In the genomic region with DNA sequence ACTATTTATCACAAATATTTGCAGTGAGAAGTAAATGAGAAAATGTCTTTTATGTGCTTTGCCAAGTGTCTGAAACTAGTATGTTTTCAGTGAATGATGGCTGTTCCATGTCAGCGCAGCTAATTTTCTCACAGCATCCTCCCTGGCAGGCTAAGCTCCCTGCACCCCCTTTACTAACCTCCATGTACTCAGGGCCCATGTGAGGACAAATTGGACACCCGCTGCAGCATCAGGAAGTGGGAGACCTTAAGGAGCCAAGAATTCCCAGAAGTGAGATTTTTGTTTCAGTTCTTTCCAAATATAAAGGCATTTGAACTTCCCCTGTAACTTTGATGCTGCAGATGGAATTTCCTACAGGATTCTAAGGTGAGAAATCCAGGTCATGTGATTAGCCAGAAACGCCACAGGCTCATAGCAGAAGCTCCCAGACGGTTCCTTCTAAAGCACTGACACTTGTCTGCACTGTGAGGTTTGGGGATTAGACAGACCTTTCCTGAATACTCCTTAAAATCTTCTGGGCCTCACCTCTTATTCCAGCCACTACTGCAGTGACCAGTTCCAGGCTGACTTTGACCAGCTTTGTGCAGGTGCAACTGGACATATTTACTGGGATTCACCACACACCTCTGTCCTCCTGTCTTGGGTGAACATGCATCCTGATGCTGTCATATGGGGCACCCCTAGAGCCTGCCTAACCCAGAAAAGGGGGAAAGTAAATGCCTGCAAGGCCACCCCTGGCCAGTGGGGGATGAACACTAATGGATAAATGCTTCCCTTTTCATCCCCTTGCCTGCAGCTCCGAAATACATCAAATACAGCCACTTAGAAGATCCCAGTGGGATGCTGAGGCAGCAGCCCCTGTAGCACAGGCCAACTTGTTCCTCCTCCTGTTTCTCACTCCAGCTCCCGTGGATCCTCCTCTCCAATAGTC, we compare ENCODE assay signal across 1 cellular context.
TF ChIP-seq lines count a peak whose summit lies in the region.

No MANE protein-coding gene starts in this region.

TF ChIP-seq in IMR-90, 13 proteins besides CTCF, POLR2A, EP300 and RAD21:
- no peak for TF ChIP-seq MXI1 (IDR thresholded peaks at IDR 0.05; ENCODE audit: borderline replicate concordance, low read depth, low read length)
- TF ChIP-seq, protein P1, sequence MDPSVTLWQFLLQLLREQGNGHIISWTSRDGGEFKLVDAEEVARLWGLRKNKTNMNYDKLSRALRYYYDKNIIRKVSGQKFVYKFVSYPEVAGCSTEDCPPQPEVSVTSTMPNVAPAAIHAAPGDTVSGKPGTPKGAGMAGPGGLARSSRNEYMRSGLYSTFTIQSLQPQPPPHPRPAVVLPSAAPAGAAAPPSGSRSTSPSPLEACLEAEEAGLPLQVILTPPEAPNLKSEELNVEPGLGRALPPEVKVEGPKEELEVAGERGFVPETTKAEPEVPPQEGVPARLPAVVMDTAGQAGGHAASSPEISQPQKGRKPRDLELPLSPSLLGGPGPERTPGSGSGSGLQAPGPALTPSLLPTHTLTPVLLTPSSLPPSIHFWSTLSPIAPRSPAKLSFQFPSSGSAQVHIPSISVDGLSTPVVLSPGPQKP (IDR thresholded peaks at IDR 0.05; ENCODE audit: borderline replicate concordance, low read depth, low read length): no peak
- TF ChIP-seq NFE2L2 (IDR thresholded peaks at IDR 0.05; ENCODE audit: low read depth, low read length): no peak
- no peak for TF ChIP-seq RFX5 (IDR thresholded peaks at IDR 0.05; ENCODE audit: low read depth, low read length)
- no peak for TF ChIP-seq CHD1 (IDR thresholded peaks at IDR 0.05; ENCODE audit: low read depth, low read length)
- TF ChIP-seq BHLHE40 (IDR thresholded peaks at IDR 0.05; ENCODE audit: low read depth, low read length): no peak
- no peak for TF ChIP-seq RCOR1 (IDR thresholded peaks at IDR 0.05; ENCODE audit: insufficient replicate concordance, low read length)
- no peak for TF ChIP-seq FOS (IDR thresholded peaks at IDR 0.05; ENCODE audit: low read depth, low read length)
- no peak for TF ChIP-seq MAZ (IDR thresholded peaks at IDR 0.05; ENCODE audit: borderline replicate concordance, low read depth, low read length)
- TF ChIP-seq SMC3 (IDR thresholded peaks at IDR 0.05; ENCODE audit: low read depth, low read length): no peak
- no peak for TF ChIP-seq MAFK (IDR thresholded peaks at IDR 0.05; ENCODE audit: low read depth, low read length)
- TF ChIP-seq, protein P2, sequence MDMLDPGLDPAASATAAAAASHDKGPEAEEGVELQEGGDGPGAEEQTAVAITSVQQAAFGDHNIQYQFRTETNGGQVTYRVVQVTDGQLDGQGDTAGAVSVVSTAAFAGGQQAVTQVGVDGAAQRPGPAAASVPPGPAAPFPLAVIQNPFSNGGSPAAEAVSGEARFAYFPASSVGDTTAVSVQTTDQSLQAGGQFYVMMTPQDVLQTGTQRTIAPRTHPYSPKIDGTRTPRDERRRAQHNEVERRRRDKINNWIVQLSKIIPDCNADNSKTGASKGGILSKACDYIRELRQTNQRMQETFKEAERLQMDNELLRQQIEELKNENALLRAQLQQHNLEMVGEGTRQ (IDR thresholded peaks at IDR 0.05; ENCODE audit: low read depth, low read length): no peak
